In the genomic region with DNA sequence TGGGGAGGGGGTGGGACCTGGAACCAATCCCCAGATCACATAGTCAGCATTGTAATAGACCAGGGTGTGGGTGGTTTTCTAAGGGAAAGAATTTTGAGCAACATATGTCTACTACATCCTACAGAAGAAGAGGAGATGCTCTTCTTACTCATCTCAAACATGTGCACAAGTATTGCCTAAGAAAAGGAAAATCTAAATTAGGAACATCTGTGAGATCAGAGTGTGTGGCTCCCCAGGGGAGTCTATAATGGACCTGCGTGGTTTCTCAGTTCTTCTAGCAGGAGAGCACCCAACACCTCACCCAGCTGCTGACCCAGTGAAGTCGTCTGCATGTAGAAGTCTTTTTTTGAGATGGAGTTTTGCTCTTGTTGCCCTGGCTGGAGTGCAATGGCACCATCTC, we compare ENCODE assay signal across 17 cellular contexts.
DNase-seq lines count a peak whose midpoint lies in the region; ATAC-seq and TF ChIP-seq lines count a peak whose summit lies in the region.
"Had no signal": no experiment of that assay in that cellular context is flagged by ENCODE, and none has a peak within 500 bp of the region (broad histone marks: within the 10 kb centered on the region; RNA-seq: fewer than 3 reads in every experiment).

No MANE protein-coding gene starts in this region.

- ATAC-seq in GM19397 (IDR thresholded peaks at IDR 0.05; ENCODE audit: unreplicated experiment) (no peak), GM19351 (IDR thresholded peaks at IDR 0.05; ENCODE audit: unreplicated experiment) (no peak)
- ATAC-seq: CD8-positive, alpha-beta T cell had no signal

- H3K27ac ChIP-seq in BLaER1 = no peak overlapping the region
- H3K27ac ChIP-seq in Karpas-422 (ENCODE audit: low read length) = no peak overlapping the region
- H3K27ac ChIP-seq in osteoblast (ENCODE audit: low read depth, low read length) = no peak overlapping the region
- H3K27ac ChIP-seq in WERI-Rb-1 = no peak overlapping the region

- TF ChIP-seq CTCF in fibroblast of mammary gland (conservative IDR thresholded peaks at IDR 0.05; ENCODE audit: control insufficient read depth, insufficient read depth, low read depth, low read length) (no peak), osteoblast (IDR thresholded peaks at IDR 0.05; ENCODE audit: extremely low read depth, low read depth, low read length) (no peak), WERI-Rb-1 (IDR thresholded peaks at IDR 0.05; ENCODE audit: low read depth, low read length) (no peak)

- H3K36me3 ChIP-seq in BLaER1 (no peaks in the 10 kb centered on the region), Karpas-422 (ENCODE audit: insufficient read depth, low read length) (no peaks in the 10 kb centered on the region), osteoblast (ENCODE audit: insufficient read depth, low read length) (no peaks in the 10 kb centered on the region), WERI-Rb-1 (no peaks in the 10 kb centered on the region), H7 (replicated peaks; ENCODE audit: control insufficient read depth, insufficient read depth, low read length) (no peaks in the 10 kb centered on the region)
- H3K36me3 ChIP-seq: HAP-1 had no signal

- H3K79me2 ChIP-seq in Karpas-422 (ENCODE audit: low read length) (no peaks in the 10 kb centered on the region), osteoblast (ENCODE audit: insufficient read depth, low read length) (no peaks in the 10 kb centered on the region)

- peak; percentile 48 for DNase-seq in Karpas-422
- peak; percentile 73 for DNase-seq in fibroblast of mammary gland (ENCODE audit: low read depth)
- peak; percentile 14 for DNase-seq in osteoblast (ENCODE audit: insufficient read length, low spot score, missing footprints)
- DNase-seq in WERI-Rb-1 = no peak
- DNase-seq in H7 = no peak
- DNase-seq: ACHN; CD8-positive, alpha-beta T cell; COR-L47; DMS153; DMS79 treated with DMSO at 0.1 percent for 48 hours; GDM1; GOT3; HFFc6 had no signal

- H3K4me2 ChIP-seq in BLaER1 = peak overlapping the region; percentile 50
- peak overlapping the region; percentile 38 for H3K4me2 ChIP-seq in Karpas-422 (ENCODE audit: low read depth, low read length, poor library complexity, severe bottlenecking)
- H3K4me2 ChIP-seq in osteoblast (ENCODE audit: insufficient read depth, low read length) = no peak overlapping the region

- H2AFZ ChIP-seq in Karpas-422 (ENCODE audit: low read length) (no peak overlapping the region), osteoblast (ENCODE audit: low read length) (no peak overlapping the region)

- no peaks in the 10 kb centered on the region for H4K20me1 ChIP-seq in BLaER1
- no peaks in the 10 kb centered on the region for H4K20me1 ChIP-seq in Karpas-422 (ENCODE audit: insufficient read depth, low read depth, low read length)
- no peaks in the 10 kb centered on the region for H4K20me1 ChIP-seq in osteoblast (ENCODE audit: insufficient read depth, low read length)

- H3K9ac ChIP-seq in BLaER1 (no peak overlapping the region), Karpas-422 (ENCODE audit: low read length) (no peak overlapping the region)

- H3K27me3 ChIP-seq in BLaER1 (no peaks in the 10 kb centered on the region), Karpas-422 (ENCODE audit: low read length) (no peaks in the 10 kb centered on the region), osteoblast (ENCODE audit: insufficient read depth, low read length) (peaks cover 10% of the 10 kb centered on the region), WERI-Rb-1 (ENCODE audit: insufficient read depth, low read depth, severe bottlenecking) (no peaks in the 10 kb centered on the region), H7 (ENCODE audit: control insufficient read depth, insufficient read depth, low read length) (no peaks in the 10 kb centered on the region)

- no peaks in the 10 kb centered on the region for H3K9me2 ChIP-seq in Karpas-422 (replicated peaks; ENCODE audit: insufficient read depth, low read length)

- H3K4me1 ChIP-seq in BLaER1 (peaks cover 39% of the 10 kb centered on the region), Karpas-422 (ENCODE audit: low read length) (peaks cover 8% of the 10 kb centered on the region), osteoblast (ENCODE audit: insufficient read depth, low read length) (peaks cover 3% of the 10 kb centered on the region)
- H3K4me1 ChIP-seq: HAP-1 had no signal

- no peak overlapping the region for H3K4me3 ChIP-seq in BLaER1
- no peak overlapping the region for H3K4me3 ChIP-seq in Karpas-422 (ENCODE audit: low read length)
- H3K4me3 ChIP-seq in fibroblast of mammary gland (ENCODE audit: control insufficient read depth, low read depth, low read length) = no peak overlapping the region
- no peak overlapping the region for H3K4me3 ChIP-seq in osteoblast (ENCODE audit: insufficient read depth, low read length)
- no peak overlapping the region for H3K4me3 ChIP-seq in WERI-Rb-1 (ENCODE audit: low read depth, low read length)
- H3K4me3 ChIP-seq in H7 (ENCODE audit: insufficient read depth, low read depth, low read length) = no peak overlapping the region
- H3K4me3 ChIP-seq: HAP-1 had no signal

- H3K9me3 ChIP-seq in BLaER1 (peaks cover 5% of the 10 kb centered on the region; the same call in 1 of the 2 replicates), Karpas-422 (ENCODE audit: low read length) (no peaks in the 10 kb centered on the region), osteoblast (ENCODE audit: low read depth, low read length) (no peaks in the 10 kb centered on the region), WERI-Rb-1 (ENCODE audit: severe bottlenecking) (no peaks in the 10 kb centered on the region)
- H3K9me3 ChIP-seq: HAP-1 had no signal

Comparison
In these comparisons a context has a peak if more than half of its experiments do, and no peak if none do; other contexts are left out.
1. DNase-seq: peak in Karpas-422 (single experiment), fibroblast of mammary gland (single experiment) and osteoblast (single experiment); none in WERI-Rb-1 (single experiment) and H7 (single experiment).